ENCODE assay signal across 8 cellular contexts in genomic region chr17:8173871-8174322, GRCh38. TPM values are rescaled to one million over a fixed set of nuclear protein-coding genes. Genes with fewer than 3 reads are reported as not detected.
DNase-seq lines count a peak whose midpoint lies in the region; ATAC-seq and TF ChIP-seq lines count a peak whose summit lies in the region.

No MANE protein-coding gene starts in this region.

- H3K4me3 Mint-ChIP-seq in stimulated activated naive CD8-positive, alpha-beta T cell treated with anti-CD3 and anti-CD28 coated beads, Interleukin-15, Interleukin-2, amounts not matched to agents 100 ng/mL and 50 ng/mL, for 24 hours: peak overlapping the region; percentile 83

- no peaks in the 10 kb centered on the region for H3K36me3 ChIP-seq in brain microvascular endothelial cell (replicated peaks)
- no peaks in the 10 kb centered on the region for H3K36me3 ChIP-seq in mesodermal cell (ENCODE audit: control insufficient read depth, insufficient read depth, low read length)

- H3K27me3 ChIP-seq in brain microvascular endothelial cell (replicated peaks): no peaks in the 10 kb centered on the region

- 5 to 8% methylated on average over 9 to 11 of the region's 14 CpGs for WGBS in mesodermal cell (ENCODE audit: insufficient coverage in 2 of 2), 2 experiments

- H3K4me1 Mint-ChIP-seq in stimulated activated naive CD8-positive, alpha-beta T cell treated with anti-CD3 and anti-CD28 coated beads, Interleukin-15, Interleukin-2, amounts not matched to agents 100 ng/mL and 50 ng/mL, for 24 hours (ENCODE audit: low read depth): peaks cover 45% of the 10 kb centered on the region

- H3K4me1 ChIP-seq in mesodermal cell (ENCODE audit: control insufficient read depth, insufficient read depth, low read length, poor library complexity, severe bottlenecking): no peaks in the 10 kb centered on the region

- H3K27me3 Mint-ChIP-seq in stimulated activated naive CD8-positive, alpha-beta T cell treated with anti-CD3 and anti-CD28 coated beads, Interleukin-15, Interleukin-2, amounts not matched to agents 100 ng/mL and 50 ng/mL, for 24 hours: no peaks in the 10 kb centered on the region

- H3K27ac Mint-ChIP-seq in stimulated activated naive CD8-positive, alpha-beta T cell treated with anti-CD3 and anti-CD28 coated beads, Interleukin-15, Interleukin-2, amounts not matched to agents 100 ng/mL and 50 ng/mL, for 24 hours: peak overlapping the region; percentile 100

- no peak for ATAC-seq in stimulated activated naive CD8-positive, alpha-beta T cell treated with anti-CD3 and anti-CD28 coated beads, Interleukin-15, Interleukin-2, amounts not matched to agents 100 U/mL and 50 U/mL, for 24 hours
- ATAC-seq in HG02759 (IDR thresholded peaks at IDR 0.05; ENCODE audit: unreplicated experiment) (no peak), HG02678 (IDR thresholded peaks at IDR 0.05; ENCODE audit: unreplicated experiment) (no peak), HG02571 (IDR thresholded peaks at IDR 0.05; ENCODE audit: unreplicated experiment) (no peak)

- no peak for DNase-seq in stimulated activated naive CD8-positive, alpha-beta T cell treated with anti-CD3 and anti-CD28 coated beads, Interleukin-15, Interleukin-2, amounts not matched to agents 100 U/mL and 50 U/mL, for 24 hours
- DNase-seq in brain microvascular endothelial cell: no peak
- no peak for DNase-seq in NOMO-1 treated with dmso at 0.1 percent for 144 hours (lab: John Stamatoyannopoulos, UW; ENCODE audit: unreplicated experiment)

- in situ Hi-C loops in brain microvascular endothelial cell (cut with HindIII; ENCODE audit: low pct_ligation_motif_present, low sequenced_read_pairs): no loop called here

- no peaks in the 10 kb centered on the region for H3K36me3 Mint-ChIP-seq in stimulated activated naive CD8-positive, alpha-beta T cell treated with anti-CD3 and anti-CD28 coated beads, Interleukin-15, Interleukin-2, amounts not matched to agents 100 ng/mL and 50 ng/mL, for 24 hours (ENCODE audit: low read depth)

- H3K9me3 Mint-ChIP-seq in stimulated activated naive CD8-positive, alpha-beta T cell treated with anti-CD3 and anti-CD28 coated beads, Interleukin-15, Interleukin-2, amounts not matched to agents 100 ng/mL and 50 ng/mL, for 24 hours: no peaks in the 10 kb centered on the region

- no peaks in the 10 kb centered on the region for H3K9me3 ChIP-seq in mesodermal cell (ENCODE audit: control insufficient read depth, low read length)

- peak overlapping the region; percentile 44 for H3K4me3 ChIP-seq in brain microvascular endothelial cell (ENCODE audit: low read depth, low read length)
- H3K4me3 ChIP-seq in mesodermal cell (ENCODE audit: extremely low read depth, insufficient read depth, low read length, poor library complexity, severe bottlenecking): peak overlapping the region; percentile 37

- H3K27ac ChIP-seq in brain microvascular endothelial cell (peak overlapping the region; percentile 99), mesodermal cell (ENCODE audit: low read depth, low read length, severe bottlenecking) (peak overlapping the region; percentile 94)

- no peak for TF ChIP-seq CTCF in brain microvascular endothelial cell (IDR thresholded peaks at IDR 0.05; ENCODE audit: low read depth, low read length, missing control alignments)

RNA-seq across cellular contexts. Expression of gene TMEM107, which starts 2.3 kb away (rescaled TPM):
- polyA plus RNA-seq in mesodermal cell (2013, experiment 1 of 2): 36.8 TPM
- polyA plus RNA-seq in mesodermal cell (2013, experiment 2 of 2): 40.6 TPM

RNA-seq across cellular contexts. Expression of gene VAMP2, which starts 11.1 kb away (rescaled TPM):
- polyA plus RNA-seq in mesodermal cell (2013, experiment 1 of 2): 30.2 TPM
- polyA plus RNA-seq in mesodermal cell (2013, experiment 2 of 2): 27.0 TPM

RNA-seq across cellular contexts. Expression of gene BORCS6, which starts 16.1 kb away (rescaled TPM):
- polyA plus RNA-seq in mesodermal cell (2013, experiment 1 of 2): 5.8 TPM
- 4.4 TPM for polyA plus RNA-seq in mesodermal cell (2013, experiment 2 of 2)

RNA-seq across cellular contexts. Expression of gene PER1, which starts 21.7 kb away (rescaled TPM):
- polyA plus RNA-seq in mesodermal cell (2013, experiment 1 of 2): 34.6 TPM
- 26.0 TPM for polyA plus RNA-seq in mesodermal cell (2013, experiment 2 of 2)

RNA-seq across cellular contexts. Expression of gene AURKB, which starts 36.5 kb away (rescaled TPM):
- 109 TPM for polyA plus RNA-seq in mesodermal cell (2013, experiment 1 of 2)
- polyA plus RNA-seq in mesodermal cell (2013, experiment 2 of 2): 103 TPM
